In the genomic region with DNA sequence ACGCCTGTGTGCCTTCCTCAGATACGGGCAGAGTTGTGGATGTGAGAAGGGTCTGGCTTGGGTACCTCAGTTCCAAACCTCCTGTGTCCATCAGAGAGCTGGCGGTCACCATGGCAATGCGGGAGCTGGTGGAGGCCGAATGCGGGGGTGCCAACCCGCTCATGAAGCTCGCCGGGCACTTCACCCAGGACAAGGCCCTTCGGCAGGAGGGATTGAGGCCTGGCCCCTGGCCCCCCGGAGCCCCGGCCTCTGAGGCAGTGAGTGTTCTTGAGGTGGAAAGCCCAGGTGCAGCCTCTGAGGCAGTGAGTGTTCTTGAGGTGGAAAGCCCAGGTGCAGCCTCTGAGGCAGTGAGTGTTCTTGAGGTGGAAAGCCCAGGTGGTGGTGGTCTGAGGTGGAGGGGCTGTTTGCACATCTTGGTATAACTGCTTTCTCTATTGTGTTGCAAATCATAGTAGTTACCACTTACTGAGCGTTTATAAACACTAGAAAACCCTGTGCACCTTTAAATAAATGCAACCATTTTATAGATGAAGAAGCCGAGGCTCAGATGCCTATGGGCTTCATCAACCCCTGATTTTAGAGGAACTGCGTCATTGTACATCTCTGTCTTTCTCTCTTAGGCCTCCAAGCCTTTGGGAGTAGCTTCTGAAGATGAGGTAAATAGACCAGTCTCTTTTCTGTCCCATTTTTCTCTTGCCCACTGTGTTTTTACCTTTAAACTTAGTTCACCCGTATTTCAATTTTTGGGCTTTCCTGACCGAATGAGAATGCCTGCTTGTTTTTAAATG, we compare ENCODE assay signal across 8 cellular contexts.
DNase-seq lines count a peak whose midpoint lies in the region; ATAC-seq and TF ChIP-seq lines count a peak whose summit lies in the region.

No MANE protein-coding gene starts in this region.

- no peak for TF ChIP-seq CTCF in AG09309 (IDR thresholded peaks at IDR 0.05; ENCODE audit: control insufficient read depth, insufficient read depth, low read depth, low read length, missing control alignments)

- H3K4me3 ChIP-seq in AG09309 (ENCODE audit: control insufficient read depth, low read depth, low read length), result peak overlapping the region; percentile 97

- ATAC-seq in GM21723 (IDR thresholded peaks at IDR 0.05; ENCODE audit: unreplicated experiment), result peak; percentile 4
- no peak for ATAC-seq in stimulated activated naive CD8-positive, alpha-beta T cell treated with anti-CD3 and anti-CD28 coated beads, Interleukin-15, Interleukin-2, amounts not matched to agents 100 U/mL and 50 U/mL, for 24 hours

- DNase-seq in AG09309 (ENCODE audit: low read depth) (no peak), RKO (ENCODE audit: low spot score) (peak; percentile 74), left kidney (ENCODE audit: low read depth, low spot score) (peak; percentile 78), HuH-7.5 (ENCODE audit: low spot score) (no peak), foreskin melanocyte (no peak)
- peak; percentile 2 for DNase-seq in central memory CD4-positive, alpha-beta T cell
- peak; percentile 19 for DNase-seq in stimulated activated naive CD8-positive, alpha-beta T cell treated with anti-CD3 and anti-CD28 coated beads, Interleukin-15, Interleukin-2, amounts not matched to agents 100 U/mL and 50 U/mL, for 24 hours

Comparison
In these comparisons a context has a peak if more than half of its experiments do, and no peak if none do; other contexts are left out.
1. DNase-seq: peak in RKO (single experiment), central memory CD4-positive, alpha-beta T cell (single experiment), left kidney (single experiment) and stimulated activated naive CD8-positive, alpha-beta T cell treated with anti-CD3 and anti-CD28 coated beads, Interleukin-15, Interleukin-2, amounts not matched to agents 100 U/mL and 50 U/mL, for 24 hours (single experiment); none in AG09309 (single experiment), HuH-7.5 (single experiment) and foreskin melanocyte (single experiment).